Comparison of ENCODE assay signal across 17 cellular contexts in genomic region chr1:6003568-6004411, GRCh38. TPM values are rescaled to one million over a fixed set of nuclear protein-coding genes. Genes with fewer than 3 reads are reported as not detected.
DNase-seq lines count a peak whose midpoint lies in the region; ATAC-seq and TF ChIP-seq lines count a peak whose summit lies in the region.
"Had no signal": no experiment of that assay in that cellular context is flagged by ENCODE, and none has a peak within 500 bp of the region (broad histone marks: within the 10 kb centered on the region; RNA-seq: fewer than 3 reads in every experiment).

No MANE protein-coding gene starts in this region.

- H3K36me3 ChIP-seq in Panc1 (ENCODE audit: control insufficient read depth, insufficient read depth, low read length) (no peaks in the 10 kb centered on the region), left ventricle myocardium inferior (no peaks in the 10 kb centered on the region)
- no peaks in the 10 kb centered on the region for H3K36me3 ChIP-seq in CD8-positive, alpha-beta T cell (ENCODE audit: insufficient read depth, low read length)
- H3K36me3 ChIP-seq: ascending aorta had no signal

- peaks cover 9 to 16% of the 10 kb centered on the region in 2 donors for H3K4me1 Mint-ChIP-seq in stimulated activated naive B cell treated with anti-CD40 and anti-IgM and Interleukin-4, amounts not matched to agents 10 μg/mL and 1 μg/mL and 100 μg/mL, for 72 hours
- peaks cover 34% of the 10 kb centered on the region for H3K4me1 Mint-ChIP-seq in CD8-positive, alpha-beta T cell (ENCODE audit: low read depth)

- no peaks in the 10 kb centered on the region for H3K27me3 Mint-ChIP-seq in stimulated activated naive B cell treated with anti-CD40 and anti-IgM and Interleukin-4, amounts not matched to agents 10 μg/mL and 1 μg/mL and 100 μg/mL, for 72 hours
- H3K27me3 Mint-ChIP-seq in CD8-positive, alpha-beta T cell (ENCODE audit: low read depth), result no peaks in the 10 kb centered on the region

- H3K9me3 ChIP-seq in Panc1 (ENCODE audit: control insufficient read depth, insufficient read depth, low read depth, low read length), result no peaks in the 10 kb centered on the region
- no peaks in the 10 kb centered on the region for H3K9me3 ChIP-seq in left ventricle myocardium inferior (replicated peaks)
- H3K9me3 ChIP-seq in CD8-positive, alpha-beta T cell (ENCODE audit: low read length), result no peaks in the 10 kb centered on the region
- H3K9me3 ChIP-seq: A549, ascending aorta had no signal

- H3K4me3 ChIP-seq in Panc1 (ENCODE audit: low read depth in 2 of 2, low read length in 2 of 2) (no peak overlapping the region), left ventricle myocardium inferior (peak overlapping the region; percentile 60)
- H3K4me3 ChIP-seq in CD8-positive, alpha-beta T cell (ENCODE audit: low read depth, low read length), result no peak overlapping the region
- H3K4me3 ChIP-seq: A549, ascending aorta had no signal

- peak overlapping the region; percentile 51 for H3K27ac Mint-ChIP-seq in stimulated activated naive B cell treated with anti-CD40 and anti-IgM and Interleukin-4, amounts not matched to agents 10 μg/mL and 1 μg/mL and 100 μg/mL, for 72 hours
- H3K27ac Mint-ChIP-seq in CD8-positive, alpha-beta T cell, result no peak overlapping the region

- DNase-seq in activated CD8-positive, alpha-beta memory T cell treated with anti-CD3 and anti-CD28 coated beads, Interleukin-2, amount 50 U/mL, for 4 hours, result peak; percentile 6
- no peak for DNase-seq in activated CD8-positive, alpha-beta memory T cell treated with anti-CD3 and anti-CD28 coated beads for 24 hours
- DNase-seq in Panc1 (ENCODE audit: low read depth, low spot score) (no peak), left ventricle myocardium inferior (peak; percentile 7), LoVo (ENCODE audit: low spot score) (no peak)
- no peak for DNase-seq in stimulated activated naive B cell treated with anti-CD40 and anti-IgM and Interleukin-4, amounts not matched to agents 10 μg/mL and 1 μg/mL and 100 μg/mL, for 72 hours
- no peak for DNase-seq in CD8-positive, alpha-beta T cell
- DNase-seq: activated CD4-positive, alpha-beta T cell treated with anti-CD3 and anti-CD28 coated beads, Interleukin-2, amount 50 U/mL, for 48 hours; GDM1; NCI-H1694; nucleus accumbens; SIG-M5; stimulated activated CD4-positive, alpha-beta T cell treated with anti-CD3 and anti-CD28 coated beads, Interleukin-2, amount 100 ng/mL, for 48 hours had no signal

- TSS peak; percentile 56 for BruUV-seq in Panc1 (replicated peaks; lab: Mats Ljungman, UMichigan)

- ATAC-seq in Panc1, result no peak
- ATAC-seq in stimulated activated naive B cell treated with anti-CD40 and anti-IgM and Interleukin-4, amounts not matched to agents 10 μg/mL and 1 μg/mL and 100 μg/mL, for 72 hours (replicated peaks), result no peak
- ATAC-seq in GM21529 (IDR thresholded peaks at IDR 0.05; ENCODE audit: unreplicated experiment), result no peak
- no peak for ATAC-seq in CD8-positive, alpha-beta T cell

- peaks cover 4 to 5% of the 10 kb centered on the region in 2 donors for H3K36me3 Mint-ChIP-seq in stimulated activated naive B cell treated with anti-CD40 and anti-IgM and Interleukin-4, amounts not matched to agents 10 μg/mL and 1 μg/mL and 100 μg/mL, for 72 hours
- H3K36me3 Mint-ChIP-seq in CD8-positive, alpha-beta T cell, result peaks cover 16% of the 10 kb centered on the region

- H3K9me3 Mint-ChIP-seq in stimulated activated naive B cell treated with anti-CD40 and anti-IgM and Interleukin-4, amounts not matched to agents 10 μg/mL and 1 μg/mL and 100 μg/mL, for 72 hours, result no peaks in the 10 kb centered on the region
- no peaks in the 10 kb centered on the region for H3K9me3 Mint-ChIP-seq in CD8-positive, alpha-beta T cell

- no peaks in the 10 kb centered on the region for H3K27me3 ChIP-seq in Panc1 (ENCODE audit: control insufficient read depth, insufficient read depth, low read length)
- no peaks in the 10 kb centered on the region for H3K27me3 ChIP-seq in left ventricle myocardium inferior (ENCODE audit: low read depth)
- no peaks in the 10 kb centered on the region for H3K27me3 ChIP-seq in CD8-positive, alpha-beta T cell (ENCODE audit: insufficient read depth, low read length)
- H3K27me3 ChIP-seq: ascending aorta had no signal

- TF ChIP-seq CTCF in Panc1 (IDR thresholded peaks at IDR 0.05) (no peak), left ventricle myocardium inferior (IDR thresholded peaks at IDR 0.05; ENCODE audit: borderline replicate concordance) (no peak)
- no peak for TF ChIP-seq CTCF in CD8-positive, alpha-beta T cell (IDR thresholded peaks at IDR 0.05)

- in situ Hi-C loops in Panc1 (cut with HindIII; ENCODE audit: low pct_unique_long_range_greater_than_20kb, low sequenced_read_pairs), result no loop called here

- CTCF ChIA-PET in Panc1 (lab: Charles Lee), result no interaction called here
- CTCF ChIA-PET in CD8-positive, alpha-beta T cell (lab: Charles Lee), result no interaction called here

- H3K27ac ChIP-seq in Panc1 (ENCODE audit: low read length), result no peak overlapping the region
- H3K27ac ChIP-seq in left ventricle myocardium inferior (replicated peaks), result peak overlapping the region; percentile 93
- no peak overlapping the region for H3K27ac ChIP-seq in CD8-positive, alpha-beta T cell (ENCODE audit: low read depth, low read length)
- H3K27ac ChIP-seq: A549, ascending aorta, epithelial cell of prostate had no signal

- intact Hi-C loops in Panc1 (cut with micrococcal nuclease; ENCODE audit: unreplicated experiment), result no loop called here
- intact Hi-C loops in left ventricle myocardium inferior (cut with micrococcal nuclease), result no loop called here
- intact Hi-C loops in CD8-positive, alpha-beta T cell (cut with DNase I, micrococcal nuclease), result no loop called here

- H3K4me3 Mint-ChIP-seq in stimulated activated naive B cell treated with anti-CD40 and anti-IgM and Interleukin-4, amounts not matched to agents 10 μg/mL and 1 μg/mL and 100 μg/mL, for 72 hours, result no peak overlapping the region
- H3K4me3 Mint-ChIP-seq in CD8-positive, alpha-beta T cell, result no peak overlapping the region

- peaks cover 5% of the 10 kb centered on the region; the same call in 1 of the 2 replicates for H3K4me1 ChIP-seq in Panc1 (ENCODE audit: control insufficient read depth, insufficient read depth, low read length)
- H3K4me1 ChIP-seq in left ventricle myocardium inferior, result peaks cover 31% of the 10 kb centered on the region
- peaks cover 22% of the 10 kb centered on the region for H3K4me1 ChIP-seq in CD8-positive, alpha-beta T cell (ENCODE audit: insufficient read depth, low read length)
- H3K4me1 ChIP-seq: A549, ascending aorta had no signal

- POLR2A ChIA-PET in Panc1 (lab: Charles Lee), result interaction anchor here (0.5 to 0.7 kb wide), 2 partner anchors 208 to 1052 kb away, joined by 3 to 9 read pairs; no protein-coding TSS in a partner anchor
- POLR2A ChIA-PET in CD8-positive, alpha-beta T cell (lab: Charles Lee), result no interaction called here

RNA-seq across cellular contexts. Expression of gene NPHP4, which starts 11.6 kb away (rescaled TPM):
- total RNA-seq in Panc1 (2021; ENCODE audit: unreplicated experiment) (20.1 TPM), left ventricle myocardium inferior (3.7 TPM)
- 20.8 TPM for polyA plus RNA-seq in Panc1 (2012; ENCODE audit: insufficient read length)
- total RNA-seq in CD8-positive, alpha-beta T cell, result 1 to 10 TPM; 3.1 to 3.7 TPM

RNA-seq across cellular contexts. Expression of gene KCNAB2, which starts 41.9 kb away (rescaled TPM):
- total RNA-seq in Panc1 (2021; ENCODE audit: unreplicated experiment) (27.6 TPM), left ventricle myocardium inferior (31.0 TPM)
- polyA plus RNA-seq in Panc1 (2012; ENCODE audit: insufficient read length), result 27.2 TPM
- total RNA-seq in CD8-positive, alpha-beta T cell, result 100 to 1,000 TPM; 152 to 163 TPM

Comparison
In these comparisons a context has a peak if more than half of its experiments do, and no peak if none do; other contexts are left out.
1. DNase-seq: peak in activated CD8-positive, alpha-beta memory T cell treated with anti-CD3 and anti-CD28 coated beads, Interleukin-2, amount 50 U/mL, for 4 hours (single experiment) and left ventricle myocardium inferior (single experiment); none in activated CD8-positive, alpha-beta memory T cell treated with anti-CD3 and anti-CD28 coated beads for 24 hours (single experiment), Panc1 (single experiment), stimulated activated naive B cell treated with anti-CD40 and anti-IgM and Interleukin-4, amounts not matched to agents 10 μg/mL and 1 μg/mL and 100 μg/mL, for 72 hours (single experiment), CD8-positive, alpha-beta T cell (0 of 7) and LoVo (single experiment).